In the genomic region with DNA sequence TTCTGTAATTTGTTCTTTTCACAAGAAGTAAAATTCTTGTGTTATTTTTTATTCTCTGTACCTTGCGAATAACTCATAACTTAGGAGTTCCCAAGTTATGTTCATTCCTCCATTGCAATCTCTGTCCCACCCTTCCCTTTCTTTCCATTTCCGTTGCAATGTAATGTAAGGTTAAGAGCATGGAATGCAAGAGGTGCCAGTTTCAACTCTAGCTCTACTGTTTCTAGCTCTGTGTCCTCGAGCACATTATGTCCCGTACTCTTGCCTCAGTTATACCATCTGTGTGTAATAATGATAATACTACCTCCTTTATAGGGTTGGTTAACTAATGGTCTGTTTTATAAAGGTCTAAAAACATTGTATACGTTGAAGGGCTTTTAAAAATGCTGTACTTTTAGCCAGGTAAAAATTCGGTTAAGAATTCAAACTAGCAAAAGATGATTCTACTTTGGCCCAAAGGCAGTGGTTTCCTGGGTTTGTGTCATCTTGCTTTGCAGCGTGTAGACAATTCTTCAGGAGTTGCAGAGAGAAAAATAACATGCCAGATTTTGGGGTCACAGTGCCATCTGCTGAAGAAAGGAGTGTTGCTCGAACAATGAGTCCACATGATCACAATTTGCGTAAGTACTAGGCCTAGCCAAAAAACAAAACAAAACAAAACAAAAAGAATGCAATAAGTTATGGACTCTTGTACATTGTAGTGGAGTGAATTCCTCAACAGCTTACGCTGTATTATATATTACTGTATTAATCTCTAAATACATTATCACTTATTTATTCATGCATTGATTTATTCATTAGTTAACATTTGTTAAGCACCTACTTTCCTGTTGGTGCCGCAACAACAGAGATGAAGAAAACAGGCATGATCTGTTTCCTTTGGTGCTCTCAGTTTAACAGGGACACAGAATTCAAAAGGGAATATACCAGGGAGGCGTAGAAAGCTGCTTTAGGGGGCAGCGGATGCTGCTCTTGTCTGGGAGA, we compare ENCODE assay signal across 10 cellular contexts. TPM values are rescaled to one million over a fixed set of nuclear protein-coding genes. Genes with fewer than 3 reads are reported as not detected.
DNase-seq lines count a peak whose midpoint lies in the region; ATAC-seq and TF ChIP-seq lines count a peak whose summit lies in the region.
"Had no signal": no experiment of that assay in that cellular context is flagged by ENCODE, and none has a peak within 500 bp of the region (broad histone marks: within the 10 kb centered on the region; RNA-seq: fewer than 3 reads in every experiment).

No MANE protein-coding gene starts in this region.

- POLR2A ChIA-PET in GM10248 (lab: Yijun Ruan, JAX): no interaction called here
- POLR2A ChIA-PET in activated CD4-positive, alpha-beta T cell treated with anti-CD3 and anti-CD28 coated beads, Interleukin-2, amount 10 ng/mL, durations not matched to agents 7 days and 5 days (lab: Charles Lee): no interaction called here

- H3K36me3 Mint-ChIP-seq in activated CD4-positive, alpha-beta T cell treated with anti-CD3 and anti-CD28 coated beads, Interleukin-2, amount 10 ng/mL, durations not matched to agents 7 days and 5 days (ENCODE audit: low read depth): no peaks in the 10 kb centered on the region
- no peaks in the 10 kb centered on the region for H3K36me3 Mint-ChIP-seq in natural killer cell

- no peak for DNase-seq in GM10248 (ENCODE audit: extremely low spot score)
- peak; percentile 58 for DNase-seq in MV-4-11 (lab: John Stamatoyannopoulos, UW)
- peak; percentile 64 for DNase-seq in astrocyte of the hippocampus (ENCODE audit: low read depth, low spot score)
- DNase-seq in mucosa of gallbladder (ENCODE audit: low spot score): peak; percentile 29
- no peak for DNase-seq in activated CD4-positive, alpha-beta T cell treated with anti-CD3 and anti-CD28 coated beads, Interleukin-2, amount 10 ng/mL, durations not matched to agents 7 days and 5 days
- no peak for DNase-seq in natural killer cell
- no peak for DNase-seq in activated CD8-positive, alpha-beta memory T cell treated with anti-CD3 and anti-CD28 coated beads, Interleukin-2, amount 50 U/mL, for 48 hours
- no peak for DNase-seq in tibial artery
- DNase-seq: NCI-H1092, sigmoid colon had no signal

- H3K27me3 ChIP-seq in tibial artery: peaks cover 0 to 5% of the 10 kb centered on the region in 2 donors
- H3K27me3 ChIP-seq: sigmoid colon had no signal

- CTCF ChIA-PET in GM10248 (lab: Yijun Ruan, JAX): interaction anchor here (0.8 to 12.0 kb wide), 11 partner anchors 11 to 786 kb away, joined by 3 to 136 read pairs (median 6); a partner anchor contains a TSS
- CTCF ChIA-PET in activated CD4-positive, alpha-beta T cell treated with anti-CD3 and anti-CD28 coated beads, Interleukin-2, amount 10 ng/mL, durations not matched to agents 7 days and 5 days (lab: Charles Lee): no interaction called here

- no peaks in the 10 kb centered on the region for H3K4me1 ChIP-seq in tibial artery
- H3K4me1 ChIP-seq: sigmoid colon had no signal

- peak; percentile 18 for TF ChIP-seq CTCF in GM10248 (IDR thresholded peaks at IDR 0.05; ENCODE audit: control extremely low read depth, extremely low read depth, low read depth, missing control alignments)
- TF ChIP-seq CTCF in natural killer cell (IDR thresholded peaks at IDR 0.05): no peak
- TF ChIP-seq CTCF in tibial artery (IDR thresholded peaks at IDR 0.05): no peak

- intact Hi-C loops in natural killer cell (cut with micrococcal nuclease): loop anchor here (10.0 kb wide), 1 partner anchor 1953 kb away; no protein-coding TSS in a partner anchor
- intact Hi-C loops in tibial artery (cut with DNase I; ENCODE audit: low total_unique reads): no loop called here

- H3K9me3 Mint-ChIP-seq in activated CD4-positive, alpha-beta T cell treated with anti-CD3 and anti-CD28 coated beads, Interleukin-2, amount 10 ng/mL, durations not matched to agents 7 days and 5 days: no peaks in the 10 kb centered on the region
- no peaks in the 10 kb centered on the region for H3K9me3 Mint-ChIP-seq in natural killer cell

- H3K4me3 ChIP-seq in tibial artery: no peak overlapping the region
- H3K4me3 ChIP-seq: sigmoid colon had no signal

- no peak overlapping the region for H3K27ac Mint-ChIP-seq in activated CD4-positive, alpha-beta T cell treated with anti-CD3 and anti-CD28 coated beads, Interleukin-2, amount 10 ng/mL, durations not matched to agents 7 days and 5 days
- no peak overlapping the region for H3K27ac Mint-ChIP-seq in natural killer cell

- H3K4me3 Mint-ChIP-seq in activated CD4-positive, alpha-beta T cell treated with anti-CD3 and anti-CD28 coated beads, Interleukin-2, amount 10 ng/mL, durations not matched to agents 7 days and 5 days: no peak overlapping the region
- H3K4me3 Mint-ChIP-seq in natural killer cell: no peak overlapping the region

- no peaks in the 10 kb centered on the region for H3K9me3 ChIP-seq in tibial artery
- H3K9me3 ChIP-seq: sigmoid colon had no signal

- H3K36me3 ChIP-seq in tibial artery: no peaks in the 10 kb centered on the region
- H3K36me3 ChIP-seq: sigmoid colon had no signal

- ATAC-seq in natural killer cell: no peak

- H3K4me1 Mint-ChIP-seq in activated CD4-positive, alpha-beta T cell treated with anti-CD3 and anti-CD28 coated beads, Interleukin-2, amount 10 ng/mL, durations not matched to agents 7 days and 5 days: no peaks in the 10 kb centered on the region
- H3K4me1 Mint-ChIP-seq in natural killer cell: no peaks in the 10 kb centered on the region

- H3K27ac ChIP-seq in tibial artery: no peak overlapping the region
- H3K27ac ChIP-seq: sigmoid colon had no signal

- H3K27me3 Mint-ChIP-seq in activated CD4-positive, alpha-beta T cell treated with anti-CD3 and anti-CD28 coated beads, Interleukin-2, amount 10 ng/mL, durations not matched to agents 7 days and 5 days: peaks cover 5% of the 10 kb centered on the region
- H3K27me3 Mint-ChIP-seq in natural killer cell (ENCODE audit: low read depth in 2 of 2): peaks cover 3 to 8% of the 10 kb centered on the region in 2 donors

RNA-seq across cellular contexts. Expression of a gene that starts 10.0 kb away (rescaled TPM):
- total RNA-seq in mucosa of gallbladder: 22.2 TPM
- 10 to 100 TPM; 26.8 to 27.7 TPM for total RNA-seq in activated CD4-positive, alpha-beta T cell treated with anti-CD3 and anti-CD28 coated beads, Interleukin-2, amount 10 ng/mL, durations not matched to agents 7 days and 5 days
- total RNA-seq in natural killer cell: 10 to 100 TPM; 16.5 to 22.2 (median 17.1) TPM

RNA-seq across cellular contexts. Expression of a gene that starts 24.1 kb away (rescaled TPM):
- total RNA-seq in mucosa of gallbladder (not detected), natural killer cell (under 1 TPM in 1 of 3 donors, not detected in 2; 0.12 TPM)
- total RNA-seq in activated CD4-positive, alpha-beta T cell treated with anti-CD3 and anti-CD28 coated beads, Interleukin-2, amount 10 ng/mL, durations not matched to agents 7 days and 5 days: not detected
- total RNA-seq: sigmoid colon had no signal

Comparison
In these comparisons a context has a peak if more than half of its experiments do, and no peak if none do; other contexts are left out.
1. DNase-seq: peak in MV-4-11 (single experiment), astrocyte of the hippocampus (single experiment) and mucosa of gallbladder (single experiment); none in GM10248 (single experiment), activated CD4-positive, alpha-beta T cell treated with anti-CD3 and anti-CD28 coated beads, Interleukin-2, amount 10 ng/mL, durations not matched to agents 7 days and 5 days (single experiment), natural killer cell (single experiment), activated CD8-positive, alpha-beta memory T cell treated with anti-CD3 and anti-CD28 coated beads, Interleukin-2, amount 50 U/mL, for 48 hours (single experiment) and tibial artery (0 of 2).